In the genomic region with DNA sequence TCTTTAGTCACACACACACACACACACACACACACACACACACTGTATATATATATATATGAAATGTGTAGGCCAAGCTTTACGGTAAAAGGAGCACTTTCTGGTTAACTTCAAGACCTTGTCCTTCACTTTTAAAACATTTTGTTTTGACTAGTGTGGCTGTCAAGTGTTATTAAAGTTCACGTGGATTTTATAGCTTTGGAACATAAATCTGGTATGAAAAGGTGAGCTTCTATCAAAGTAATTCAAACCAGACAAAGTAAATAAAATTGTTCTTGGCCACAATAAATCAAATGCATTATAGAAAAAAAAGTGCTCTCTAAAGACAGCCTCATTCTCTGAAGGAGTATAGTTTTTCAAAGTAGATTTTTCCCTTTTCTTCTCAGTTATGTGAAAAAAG, we compare ENCODE assay signal across 23 cellular contexts.
A peak's percentile ranks its signal among the peaks of the same experiment; 100 is the strongest.
DNase-seq lines count a peak whose midpoint lies in the region; TF ChIP-seq lines count a peak whose summit lies in the region.
"Had no signal": no experiment of that assay in that cellular context is flagged by ENCODE, and none has a peak within 500 bp of the region (broad histone marks: within the 10 kb centered on the region; RNA-seq: fewer than 3 reads in every experiment).

No MANE protein-coding gene starts in this region.

- DNase-seq in HEK293T (ENCODE audit: extremely low spot score) (no peak), mesothelial cell of epicardium (ENCODE audit: low spot score in 2 of 2, unreplicated experiment in 2 of 2) (no peak), colonic mucosa (no peak), RKO (ENCODE audit: low spot score) (no peak)
- DNase-seq: 8988T; ACHN; BE2C; C1 segment of cervical spinal cord; CD4-positive, alpha-beta memory T cell; CD4-positive, CD25-positive, alpha-beta regulatory T cell; CD8-positive, alpha-beta memory T cell; COR-L47; DMS 273 treated with DMSO at 0.1 percent for 48 hours; DMS153; DMS53; DMS79; DND-41; EL; GDM1 had no signal

- POLR2A ChIA-PET in HEK293 (lab: Yijun Ruan, JAX) (no interaction called here), HEK293T (lab: Yijun Ruan, JAX) (no interaction called here)

- intact Hi-C loops in colonic mucosa (cut with DNase I): no loop called here

- TF ChIP-seq CTCF in HEK293 (tag by site-specific recombination; IDR thresholded peaks at IDR 0.05) (no peak), mesothelial cell of epicardium (IDR thresholded peaks at IDR 0.05; ENCODE audit: unreplicated experiment) (no peak), colonic mucosa (IDR thresholded peaks at IDR 0.05) (no peak)

- no peaks in the 10 kb centered on the region for H3K27me3 ChIP-seq in colonic mucosa
- H3K27me3 ChIP-seq: BE2C, BLaER1 had no signal

- H3K36me3 ChIP-seq in HEK293 (ENCODE audit: control insufficient read depth in 2 of 2, insufficient read depth in 1 of 2, low read length in 2 of 2): no peaks in the 10 kb centered on the region
- no peaks in the 10 kb centered on the region for H3K36me3 ChIP-seq in colonic mucosa
- H3K36me3 ChIP-seq: BE2C, BLaER1 had no signal

- CTCF ChIA-PET in HEK293 (lab: Yijun Ruan, JAX): interaction anchor here (1.0 kb wide), 1 partner anchor 21 kb away, joined by 3 read pairs; no protein-coding TSS in a partner anchor
- CTCF ChIA-PET in HEK293T (lab: Yijun Ruan, JAX): interaction anchor here (0.7 kb wide), 1 partner anchor 9 kb away, joined by 3 read pairs; no protein-coding TSS in a partner anchor

- no peaks in the 10 kb centered on the region for H3K36me3 Mint-ChIP-seq in mesothelial cell of epicardium
- H3K36me3 Mint-ChIP-seq: CD14-positive monocyte; CD4-positive, alpha-beta memory T cell; CD4-positive, CD25-positive, alpha-beta regulatory T cell; CD8-positive, alpha-beta memory T cell had no signal

- no peak overlapping the region for H3K27ac ChIP-seq in HEK293 (ENCODE audit: extremely low read depth, low read depth, low read length)
- no peak overlapping the region for H3K27ac ChIP-seq in colonic mucosa
- H3K27ac ChIP-seq: BLaER1 had no signal

- H3K27me3 Mint-ChIP-seq in mesothelial cell of epicardium (ENCODE audit: low read depth): no peaks in the 10 kb centered on the region
- H3K27me3 Mint-ChIP-seq: CD4-positive, alpha-beta memory T cell; CD4-positive, CD25-positive, alpha-beta regulatory T cell had no signal

- no peak overlapping the region for H3K4me3 Mint-ChIP-seq in mesothelial cell of epicardium
- H3K4me3 Mint-ChIP-seq: CD14-positive monocyte; CD4-positive, alpha-beta memory T cell; CD4-positive, CD25-positive, alpha-beta regulatory T cell; CD8-positive, alpha-beta memory T cell had no signal

- H3K4me1 Mint-ChIP-seq in mesothelial cell of epicardium: peaks cover 20% of the 10 kb centered on the region
- H3K4me1 Mint-ChIP-seq: CD14-positive monocyte; CD4-positive, alpha-beta memory T cell; CD4-positive, CD25-positive, alpha-beta regulatory T cell; CD8-positive, alpha-beta memory T cell had no signal

- no peaks in the 10 kb centered on the region for H3K9me3 Mint-ChIP-seq in mesothelial cell of epicardium

- H3K4me3 ChIP-seq in HEK293 (ENCODE audit: low read depth, low read length) (no peak overlapping the region), colonic mucosa (no peak overlapping the region)
- H3K4me3 ChIP-seq: BLaER1, GM12878 had no signal

- no peak overlapping the region for H3K9ac ChIP-seq in colonic mucosa (ENCODE audit: low read depth in 2 of 2, low read length in 2 of 2)
- H3K9ac ChIP-seq: BLaER1 had no signal

- peak overlapping the region; percentile 47 for H3K27ac Mint-ChIP-seq in mesothelial cell of epicardium
- H3K27ac Mint-ChIP-seq: CD14-positive monocyte; CD4-positive, alpha-beta memory T cell; CD4-positive, CD25-positive, alpha-beta regulatory T cell; CD8-positive, alpha-beta memory T cell had no signal

- H3K9me3 ChIP-seq in HEK293 (ENCODE audit: control insufficient read depth, insufficient read depth, low read depth, low read length) (no peaks in the 10 kb centered on the region), colonic mucosa (no peaks in the 10 kb centered on the region)
- H3K9me3 ChIP-seq: BE2C, BLaER1 had no signal

- H3K4me1 ChIP-seq in HEK293 (ENCODE audit: control insufficient read depth, insufficient read depth, low read length) (no peaks in the 10 kb centered on the region), colonic mucosa (no peaks in the 10 kb centered on the region)
- H3K4me1 ChIP-seq: BE2C, BLaER1 had no signal

TF ChIP-seq in HEK293, 187 proteins besides CTCF, POLR2A, EP300 and RAD21 (continues in another document):
- TF ChIP-seq ZFP41 (tag by site-specific recombination; IDR thresholded peaks at IDR 0.05; ENCODE audit: borderline replicate concordance) (no peak), ZXDB (tag by site-specific recombination; IDR thresholded peaks at IDR 0.05) (no peak), ZNF549 (tag by site-specific recombination; IDR thresholded peaks at IDR 0.05) (no peak), ZNF391 (tag by site-specific recombination; IDR thresholded peaks at IDR 0.05; ENCODE audit: borderline replicate concordance, low read depth) (no peak), ZNF658 (tag by site-specific recombination; IDR thresholded peaks at IDR 0.05) (no peak), ZNF132 (tag by site-specific recombination; IDR thresholded peaks at IDR 0.05; ENCODE audit: borderline replicate concordance) (no peak), ZNF423 (tag by site-specific recombination; IDR thresholded peaks at IDR 0.05) (no peak), HOXA7 (CRISPR knock-in tag; IDR thresholded peaks at IDR 0.05; ENCODE audit: borderline replicate concordance) (no peak)
- TF ChIP-seq, protein P1, sequence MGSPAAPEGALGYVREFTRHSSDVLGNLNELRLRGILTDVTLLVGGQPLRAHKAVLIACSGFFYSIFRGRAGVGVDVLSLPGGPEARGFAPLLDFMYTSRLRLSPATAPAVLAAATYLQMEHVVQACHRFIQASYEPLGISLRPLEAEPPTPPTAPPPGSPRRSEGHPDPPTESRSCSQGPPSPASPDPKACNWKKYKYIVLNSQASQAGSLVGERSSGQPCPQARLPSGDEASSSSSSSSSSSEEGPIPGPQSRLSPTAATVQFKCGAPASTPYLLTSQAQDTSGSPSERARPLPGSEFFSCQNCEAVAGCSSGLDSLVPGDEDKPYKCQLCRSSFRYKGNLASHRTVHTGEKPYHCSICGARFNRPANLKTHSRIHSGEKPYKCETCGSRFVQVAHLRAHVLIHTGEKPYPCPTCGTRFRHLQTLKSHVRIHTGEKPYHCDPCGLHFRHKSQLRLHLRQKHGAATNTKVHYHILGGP (tag by site-specific recombination; IDR thresholded peaks at IDR 0.05): 0 out of 2 replicates have a peak, but pooled peaks have one; percentile 7
- TF ChIP-seq, protein P2, sequence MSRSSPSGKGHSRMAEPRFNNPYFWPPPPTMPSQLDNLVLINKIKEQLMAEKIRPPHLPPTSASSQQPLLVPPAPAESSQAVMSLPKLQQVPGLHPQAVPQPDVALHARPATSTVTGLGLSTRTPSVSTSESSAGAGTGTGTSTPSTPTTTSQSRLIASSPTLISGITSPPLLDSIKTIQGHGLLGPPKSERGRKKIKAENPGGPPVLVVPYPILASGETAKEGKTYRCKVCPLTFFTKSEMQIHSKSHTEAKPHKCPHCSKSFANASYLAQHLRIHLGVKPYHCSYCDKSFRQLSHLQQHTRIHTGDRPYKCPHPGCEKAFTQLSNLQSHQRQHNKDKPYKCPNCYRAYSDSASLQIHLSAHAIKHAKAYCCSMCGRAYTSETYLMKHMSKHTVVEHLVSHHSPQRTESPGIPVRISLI (tag by site-specific recombination; IDR thresholded peaks at IDR 0.05): no peak

TF ChIP-seq in HEK293T, 16 proteins besides CTCF, POLR2A, EP300 and RAD21:
- TF ChIP-seq, protein P3, sequence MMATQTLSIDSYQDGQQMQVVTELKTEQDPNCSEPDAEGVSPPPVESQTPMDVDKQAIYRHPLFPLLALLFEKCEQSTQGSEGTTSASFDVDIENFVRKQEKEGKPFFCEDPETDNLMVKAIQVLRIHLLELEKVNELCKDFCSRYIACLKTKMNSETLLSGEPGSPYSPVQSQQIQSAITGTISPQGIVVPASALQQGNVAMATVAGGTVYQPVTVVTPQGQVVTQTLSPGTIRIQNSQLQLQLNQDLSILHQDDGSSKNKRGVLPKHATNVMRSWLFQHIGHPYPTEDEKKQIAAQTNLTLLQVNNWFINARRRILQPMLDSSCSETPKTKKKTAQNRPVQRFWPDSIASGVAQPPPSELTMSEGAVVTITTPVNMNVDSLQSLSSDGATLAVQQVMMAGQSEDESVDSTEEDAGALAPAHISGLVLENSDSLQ (IDR thresholded peaks at IDR 0.05): peak; percentile 59
- no peak for TF ChIP-seq LEF1 (IDR thresholded peaks at IDR 0.05; ENCODE audit: borderline replicate concordance)
- TF ChIP-seq NFRKB (IDR thresholded peaks at IDR 0.05): no peak
- no peak for TF ChIP-seq SP1 (IDR thresholded peaks at IDR 0.05)
- no peak for TF ChIP-seq FOXK2 (IDR thresholded peaks at IDR 0.05)
- TF ChIP-seq TARDBP (IDR thresholded peaks at IDR 0.05): no peak
- no peak for TF ChIP-seq FOXM1 (IDR thresholded peaks at IDR 0.05; ENCODE audit: borderline replicate concordance)
- TF ChIP-seq L3MBTL2 (conservative IDR thresholded peaks at IDR 0.05): no peak
